27 cellular contexts compared by ENCODE assay signal in genomic region chrX:44260609-44261008, GRCh38.
"Had no signal": no experiment of that assay in that cellular context is flagged by ENCODE, and none has a peak within 500 bp of the region (broad histone marks: within the 10 kb centered on the region; RNA-seq: fewer than 3 reads in every experiment).

No MANE protein-coding gene starts in this region.

- H3K27ac ChIP-seq: neural progenitor cell, pancreas, psoas muscle, right lobe of liver, sigmoid colon, suprapubic skin, testis, tibial artery, transverse colon, upper lobe of right lung, uterus had no signal

- H3K36me3 ChIP-seq: neural progenitor cell, pancreas, right lobe of liver, sigmoid colon, suprapubic skin, tibial artery, transverse colon, upper lobe of right lung, uterus had no signal

- ATAC-seq: naive thymus-derived CD4-positive, alpha-beta T cell; pancreas; psoas muscle; right cardiac atrium; right lobe of liver; stimulated activated memory B cell treated with anti-CD40 and anti-IgM and Interleukin-4, amounts not matched to agents 10 μg/mL and 1 μg/mL and 100 μg/mL, for 72 hours; stimulated activated naive CD8-positive, alpha-beta T cell treated with anti-CD3 and anti-CD28 coated beads, Interleukin-15, amount 100 ng/mL, for 72 hours; stimulated activated naive CD8-positive, alpha-beta T cell treated with anti-CD3 and anti-CD28 coated beads, Interleukin-15, Interleukin-2, amounts not matched to agents 100 U/mL and 50 U/mL, for 24 hours; upper lobe of right lung had no signal

- H3K4me3 ChIP-seq: neural progenitor cell, pancreas, psoas muscle, right lobe of liver, sigmoid colon, suprapubic skin, testis, tibial artery, transverse colon, upper lobe of right lung, uterus had no signal

- H3K27ac Mint-ChIP-seq: nephron; neural progenitor cell; progenitor cell of endocrine pancreas; stimulated activated memory B cell treated with anti-CD40 and anti-IgM and Interleukin-4, amounts not matched to agents 10 μg/mL and 1 μg/mL and 100 μg/mL, for 72 hours; stimulated activated naive CD8-positive, alpha-beta T cell treated with anti-CD3 and anti-CD28 coated beads, Interleukin-15, amount 100 ng/mL, for 72 hours; type B pancreatic cell had no signal

- H3K4me1 ChIP-seq: neural progenitor cell, pancreas, psoas muscle, right lobe of liver, suprapubic skin, testis, tibial artery, transverse colon, upper lobe of right lung, uterus had no signal

- H3K4me1 Mint-ChIP-seq: nephron, neural progenitor cell had no signal

- H3K4me3 Mint-ChIP-seq: nephron; neural progenitor cell; stimulated activated memory B cell treated with anti-CD40 and anti-IgM and Interleukin-4, amounts not matched to agents 10 μg/mL and 1 μg/mL and 100 μg/mL, for 72 hours; type B pancreatic cell had no signal

- H3K27me3 ChIP-seq: neural progenitor cell, pancreas, right lobe of liver, sigmoid colon, suprapubic skin, testis, tibial artery, transverse colon, upper lobe of right lung, uterus had no signal

- DNase-seq: naive thymus-derived CD4-positive, alpha-beta T cell; occipital lobe; pancreas; psoas muscle; right cardiac atrium; right lobe of liver; sigmoid colon; small intestine; stimulated activated CD4-positive, alpha-beta T cell treated with anti-CD3 and anti-CD28 coated beads, Interleukin-15, amount 100 ng/mL, for 24 hours; stimulated activated CD4-positive, alpha-beta T cell treated with anti-CD3 and anti-CD28 coated beads, Interleukin-2, amount 100 ng/mL, for 24 hours; stimulated activated CD4-positive, alpha-beta T cell treated with anti-CD3 and anti-CD28 coated beads, Interleukin-2, amount 100 ng/mL, for 48 hours; stimulated activated CD4-positive, alpha-beta T cell treated with anti-CD3 and anti-CD28 coated beads, Interleukin-4, amount 100 ng/mL, for 24 hours; stimulated activated naive CD4-positive, alpha-beta T cell; stimulated activated naive CD8-positive, alpha-beta T cell treated with anti-CD3 and anti-CD28 coated beads, Interleukin-15, amount 100 ng/mL, for 72 hours; stimulated activated naive CD8-positive, alpha-beta T cell treated with anti-CD3 and anti-CD28 coated beads, Interleukin-15, Interleukin-2, amounts not matched to agents 100 U/mL and 50 U/mL, for 24 hours; substantia nigra; testis; tibial artery; transverse colon; upper lobe of right lung; uterus had no signal

- H3K9me3 Mint-ChIP-seq: type B pancreatic cell had no signal

- H3K9me3 ChIP-seq: pancreas, psoas muscle, right lobe of liver, sigmoid colon, suprapubic skin, testis, tibial artery, transverse colon, upper lobe of right lung, uterus had no signal

- H3K27me3 Mint-ChIP-seq: naive thymus-derived CD4-positive, alpha-beta T cell; progenitor cell of endocrine pancreas; stimulated activated naive CD8-positive, alpha-beta T cell treated with anti-CD3 and anti-CD28 coated beads, Interleukin-15, amount 100 ng/mL, for 72 hours; type B pancreatic cell had no signal

- H3K4me2 ChIP-seq: neural progenitor cell had no signal

- H2AFZ ChIP-seq: neural progenitor cell had no signal

- H3K36me3 Mint-ChIP-seq: neural progenitor cell, type B pancreatic cell had no signal
